ENCODE assay signal across 8 cellular contexts in the genomic region with DNA sequence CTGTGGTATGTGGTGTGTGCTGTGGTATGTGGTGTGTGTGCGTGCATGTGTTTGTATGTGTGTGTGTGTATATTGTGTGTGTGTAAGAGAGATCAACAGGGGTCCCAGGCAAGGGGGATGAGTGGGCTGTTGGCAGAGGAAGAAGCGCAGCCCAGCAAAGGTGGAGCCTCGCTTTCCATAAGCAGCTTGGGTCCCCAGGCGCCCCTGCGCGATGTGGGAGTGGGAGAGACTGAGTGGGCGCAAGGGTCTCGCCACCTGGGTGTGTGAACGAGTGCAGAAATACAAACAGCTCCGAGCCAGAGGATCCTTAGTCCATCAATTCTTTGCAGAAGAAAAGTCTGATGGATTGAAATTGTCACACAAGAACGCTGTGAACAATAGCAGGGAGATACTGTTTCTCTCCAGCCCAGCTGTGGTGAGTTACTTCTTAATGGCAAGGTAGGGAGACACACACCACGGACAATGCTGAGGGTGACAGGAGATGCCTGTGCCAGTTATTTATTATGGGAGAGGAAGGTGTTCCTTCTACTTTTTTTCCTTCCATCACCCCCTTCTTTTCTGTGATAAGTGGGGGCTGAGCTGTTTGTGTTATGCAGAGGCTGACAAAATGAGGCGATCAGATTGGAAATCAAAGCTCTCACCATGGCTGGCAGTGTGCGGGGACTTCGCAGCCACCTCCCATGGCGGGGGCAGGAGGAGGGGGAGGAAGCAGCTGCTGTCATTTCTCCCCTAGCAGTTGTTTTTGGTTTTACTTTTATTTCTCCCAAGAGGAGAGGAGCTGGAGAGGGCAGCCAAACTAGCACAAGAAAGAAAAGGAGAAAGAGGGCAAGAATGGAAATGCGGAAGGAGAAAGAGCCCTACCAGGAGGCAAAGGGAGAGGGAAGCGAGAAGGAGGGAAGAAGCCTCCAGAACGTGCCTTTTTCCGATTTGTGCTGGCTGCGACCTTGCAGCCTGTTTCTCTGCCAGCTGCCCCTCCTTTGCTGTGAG.
DNase-seq lines count a peak whose midpoint lies in the region; ATAC-seq and TF ChIP-seq lines count a peak whose summit lies in the region.

No MANE protein-coding gene starts in this region.

- H3K36me3 ChIP-seq in iPS-15b (ENCODE audit: control insufficient read depth, insufficient read depth, low read length) = no peaks in the 10 kb centered on the region

- no peaks in the 10 kb centered on the region for H3K27me3 Mint-ChIP-seq in T-helper 2 cell treated with Interferon-gamma antibody and Interleukin-4, amounts not matched to agents 5 μg/mL and 100 μg/mL, for 36 hours (ENCODE audit: low read depth)

- H3K9me3 Mint-ChIP-seq in T-helper 2 cell treated with Interferon-gamma antibody and Interleukin-4, amounts not matched to agents 5 μg/mL and 100 μg/mL, for 36 hours = no peaks in the 10 kb centered on the region

- H3K27ac Mint-ChIP-seq in T-helper 2 cell treated with Interferon-gamma antibody and Interleukin-4, amounts not matched to agents 5 μg/mL and 100 μg/mL, for 36 hours = no peak overlapping the region

- H3K9me3 ChIP-seq in iPS-15b (ENCODE audit: control insufficient read depth, insufficient read depth, low read length) = no peaks in the 10 kb centered on the region

- DNase-seq in DMS153 (lab: John Stamatoyannopoulos, UW) (peak; percentile 26), HPDE6-E6E7 (ENCODE audit: extremely low spot score) (peak; percentile 42)
- no peak for DNase-seq in T-helper 2 cell treated with Interferon-gamma antibody and Interleukin-4, amounts not matched to agents 5 μg/mL and 100 μg/mL, for 36 hours (ENCODE audit: low spot score)

- H3K36me3 Mint-ChIP-seq in T-helper 2 cell treated with Interferon-gamma antibody and Interleukin-4, amounts not matched to agents 5 μg/mL and 100 μg/mL, for 36 hours (ENCODE audit: low read depth) = no peaks in the 10 kb centered on the region

- TF ChIP-seq CTCF in WI38 (IDR thresholded peaks at IDR 0.05; ENCODE audit: low read depth, low read length) = no peak

- ATAC-seq in GM18868 (IDR thresholded peaks at IDR 0.05; ENCODE audit: unreplicated experiment) (no peak), GM19351 (IDR thresholded peaks at IDR 0.05; ENCODE audit: unreplicated experiment) (no peak)

- H3K4me1 Mint-ChIP-seq in T-helper 2 cell treated with Interferon-gamma antibody and Interleukin-4, amounts not matched to agents 5 μg/mL and 100 μg/mL, for 36 hours (ENCODE audit: low read depth) = no peaks in the 10 kb centered on the region

- H3K27ac ChIP-seq in temporal lobe (ENCODE audit: low read depth, low read length) = peak overlapping the region; percentile 54

- no peak overlapping the region for H3K9ac ChIP-seq in iPS-15b (ENCODE audit: low read depth, low read length)

- H3K27me3 ChIP-seq in iPS-15b (ENCODE audit: control insufficient read depth, insufficient read depth, low read length) = peaks cover 4% of the 10 kb centered on the region

- peak overlapping the region; percentile 23; the same call in 1 of the 2 replicates for H3K4me3 ChIP-seq in WI38 (ENCODE audit: low read depth, low read length)
- H3K4me3 ChIP-seq in iPS-15b (ENCODE audit: low read depth, low read length) = peak overlapping the region; percentile 45

- H3K4me3 Mint-ChIP-seq in T-helper 2 cell treated with Interferon-gamma antibody and Interleukin-4, amounts not matched to agents 5 μg/mL and 100 μg/mL, for 36 hours = no peak overlapping the region

- peaks cover 11% of the 10 kb centered on the region for H3K4me1 ChIP-seq in iPS-15b (ENCODE audit: control insufficient read depth, insufficient read depth, low read length)
